ENCODE assay signal across 8 cellular contexts in genomic region chr7:100586266-100587025, GRCh38. TPM values are rescaled to one million over a fixed set of nuclear protein-coding genes. Genes with fewer than 3 reads are reported as not detected.
DNase-seq lines count a peak whose midpoint lies in the region; ATAC-seq, FAIRE-seq and TF ChIP-seq lines count a peak whose summit lies in the region.

FBXO24 (plus strand) TSS chr7:100586328; CDS start chr7:100586626, 298 bp downstream.

- peak within 1 kb of the TSS; percentile 92 for H3K27ac ChIP-seq in RWPE1

- H3K27ac Mint-ChIP-seq in naive thymus-derived CD8-positive, alpha-beta T cell, result peak within 1 kb of the TSS in 7 of 10 donors; percentile 81 to 98 (median 97)
- peak within 1 kb of the TSS; percentile 97 for H3K27ac Mint-ChIP-seq in stimulated activated naive B cell treated with anti-CD40 and anti-IgM and Interleukin-4, amounts not matched to agents 10 μg/mL and 1 μg/mL and 100 μg/mL, for 72 hours

- H3K27me3 Mint-ChIP-seq in naive thymus-derived CD8-positive, alpha-beta T cell, result peaks cover 0 to 10% (median 3%) of the 10 kb centered on the region in 5 donors
- H3K27me3 Mint-ChIP-seq in stimulated activated naive B cell treated with anti-CD40 and anti-IgM and Interleukin-4, amounts not matched to agents 10 μg/mL and 1 μg/mL and 100 μg/mL, for 72 hours, result peaks cover 15 to 16% of the 10 kb centered on the region in 2 donors

- H3K4me3 Mint-ChIP-seq in naive thymus-derived CD8-positive, alpha-beta T cell, result peak within 1 kb of the TSS; percentile 93 to 100 (median 97)
- H3K4me3 Mint-ChIP-seq in stimulated activated naive B cell treated with anti-CD40 and anti-IgM and Interleukin-4, amounts not matched to agents 10 μg/mL and 1 μg/mL and 100 μg/mL, for 72 hours, result peak within 1 kb of the TSS; percentile 94 to 98

- no peaks in the 10 kb centered on the region for H3K9me3 Mint-ChIP-seq in naive thymus-derived CD8-positive, alpha-beta T cell
- H3K9me3 Mint-ChIP-seq in stimulated activated naive B cell treated with anti-CD40 and anti-IgM and Interleukin-4, amounts not matched to agents 10 μg/mL and 1 μg/mL and 100 μg/mL, for 72 hours, result no peaks in the 10 kb centered on the region

- FAIRE-seq in H54 (lab: Jason Lieb, UNC), result peak; percentile 89

- DNase-seq in ELF-1 (ENCODE audit: low read depth, low spot score), result peak; percentile 100
- peak; percentile 100 for DNase-seq in H54 (ENCODE audit: insufficient read length, low spot score)
- DNase-seq in LoVo (ENCODE audit: low spot score), result peak; percentile 100
- peak; percentile 100 for DNase-seq in RWPE1 (ENCODE audit: low spot score)
- peak; percentile 99 for DNase-seq in activated T-helper 9 cell treated with anti-CD3 and anti-CD28 coated beads, Interleukin-2, amount 50 U/mL, for 16 hours (ENCODE audit: low read depth)
- peak; percentile 100 for DNase-seq in fibroblast of peridontal ligament (ENCODE audit: extremely low read depth)
- peak; percentile 96 to 100 (median 100) for DNase-seq in naive thymus-derived CD8-positive, alpha-beta T cell
- DNase-seq in stimulated activated naive B cell treated with anti-CD40 and anti-IgM and Interleukin-4, amounts not matched to agents 10 μg/mL and 1 μg/mL and 100 μg/mL, for 72 hours, result peak; percentile 100

- CTCF ChIA-PET in RWPE1 (lab: Yijun Ruan, JAX), result interaction anchor here (0.6 to 1.7 kb wide), 2 partner anchors 12 to 19 kb away, joined by 3 read pairs; no protein-coding TSS in a partner anchor

- ATAC-seq in naive thymus-derived CD8-positive, alpha-beta T cell, result peak; percentile 83 to 85
- peak; percentile 85 to 88 for ATAC-seq in stimulated activated naive B cell treated with anti-CD40 and anti-IgM and Interleukin-4, amounts not matched to agents 10 μg/mL and 1 μg/mL and 100 μg/mL, for 72 hours (replicated peaks)

- TF ChIP-seq CTCF in RWPE1 (conservative IDR thresholded peaks at IDR 0.05; ENCODE audit: low read depth), result no peak

- peaks cover 4 to 6% (median 5%) of the 10 kb centered on the region in 3 donors for H3K36me3 Mint-ChIP-seq in naive thymus-derived CD8-positive, alpha-beta T cell
- H3K36me3 Mint-ChIP-seq in stimulated activated naive B cell treated with anti-CD40 and anti-IgM and Interleukin-4, amounts not matched to agents 10 μg/mL and 1 μg/mL and 100 μg/mL, for 72 hours, result peaks cover 0 to 16% of the 10 kb centered on the region in 2 donors

- peaks cover 21 to 41% (median 31%) of the 10 kb centered on the region in 4 donors for H3K4me1 Mint-ChIP-seq in naive thymus-derived CD8-positive, alpha-beta T cell
- peaks cover 32 to 45% of the 10 kb centered on the region in 2 donors for H3K4me1 Mint-ChIP-seq in stimulated activated naive B cell treated with anti-CD40 and anti-IgM and Interleukin-4, amounts not matched to agents 10 μg/mL and 1 μg/mL and 100 μg/mL, for 72 hours

- POLR2A ChIA-PET in RWPE1 (lab: Yijun Ruan, JAX; ENCODE audit: low non-redundant PET), result interaction anchor here (0.6 to 1.6 kb wide), 5 partner anchors 17 to 119 kb away, joined by 3 to 6 read pairs (median 4); partner anchors contain the start of genes MOSPD3 and POP7
- POLR2A ChIA-PET in naive thymus-derived CD8-positive, alpha-beta T cell (lab: Charles Lee), result interaction anchor here (0.6 to 9.8 kb wide), 46 partner anchors 8 to 631 kb away, joined by 3 to 333 read pairs (median 6); partner anchors contain the start of genes AGFG2, GIGYF1, GNB2 and MEPCE

- peak; percentile 84 for TF ChIP-seq POLR2A in H54 (IDR thresholded peaks at IDR 0.05; ENCODE audit: low read depth, low read length)

RNA-seq across cellular contexts. Expression of gene FBXO24, which starts in this region (rescaled TPM):
- 1 to 10 TPM; 2.5 to 3.6 TPM for total RNA-seq in naive thymus-derived CD8-positive, alpha-beta T cell
- polyA plus RNA-seq in naive thymus-derived CD8-positive, alpha-beta T cell, result under 1 TPM; 0.60 to 0.95 (median 0.61) TPM

Comparison
In these comparisons a context has a peak if more than half of its experiments do, and no peak if none do; other contexts are left out.
1. Peak in every context shown above with its lines: DNase-seq, ATAC-seq and H3K27ac ChIP-seq.